ENCODE assay signal across 27 cellular contexts in the genomic region with DNA sequence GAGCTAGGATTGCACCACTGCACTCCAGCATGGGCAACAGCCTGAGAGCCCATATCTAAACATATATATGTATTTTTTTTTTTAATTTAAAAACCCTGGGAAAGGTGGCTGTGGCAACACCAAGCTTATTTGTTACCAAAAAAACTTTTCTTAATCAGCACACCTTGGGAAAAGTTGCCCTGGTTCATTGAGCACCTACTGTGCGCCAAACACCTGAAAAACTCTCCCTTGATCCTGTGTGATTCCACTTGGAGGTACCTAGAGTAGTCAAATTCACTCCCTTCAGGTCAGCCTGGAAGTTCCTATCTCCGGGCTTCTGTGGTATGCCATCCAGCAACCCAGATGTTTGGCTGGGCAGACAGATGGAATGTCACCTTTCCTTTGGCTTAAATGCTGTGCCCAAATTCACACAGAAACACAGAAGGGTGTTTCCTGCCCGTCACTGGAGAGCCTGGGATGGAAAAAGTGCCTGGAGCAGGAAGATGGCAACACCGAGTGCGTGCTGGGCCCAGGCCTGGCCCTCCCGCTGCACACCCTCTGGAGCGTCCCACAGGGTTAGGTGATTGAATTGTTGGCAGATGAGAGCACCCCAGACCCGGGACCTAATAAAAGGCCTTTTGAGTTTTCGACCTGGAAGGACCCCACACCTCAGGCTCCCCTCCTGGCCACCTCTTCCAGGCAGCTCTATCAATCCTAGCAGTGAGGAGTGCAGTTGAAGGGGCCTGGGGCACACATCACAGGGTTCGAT.
"Had no signal": no experiment of that assay in that cellular context is flagged by ENCODE, and none has a peak within 500 bp of the region (broad histone marks: within the 10 kb centered on the region; RNA-seq: fewer than 3 reads in every experiment).

No MANE protein-coding gene starts in this region.

- H3K4me1 Mint-ChIP-seq: activated CD8-positive, alpha-beta memory T cell treated with anti-CD3 and anti-CD28 coated beads, Interleukin-2, amount 10 ng/mL, durations not matched to agents 7 days and 5 days had no signal

- H3K4me3 ChIP-seq: breast epithelium, heart right ventricle, lung, pancreas, prostate gland, sigmoid colon, stomach, thyroid gland, upper lobe of left lung, vagina had no signal

- H3K27ac Mint-ChIP-seq: activated CD8-positive, alpha-beta memory T cell treated with anti-CD3 and anti-CD28 coated beads, Interleukin-2, amount 10 ng/mL, durations not matched to agents 7 days and 5 days; activated CD8-positive, alpha-beta T cell treated with anti-CD3 and anti-CD28 coated beads, Interleukin-2, amount 10 ng/mL, durations not matched to agents 7 days and 5 days; activated naive CD4-positive, alpha-beta T cell treated with anti-CD3 and anti-CD28 coated beads, Interleukin-2, amount 50 U/mL, for 24 hours; dendritic cell treated with granulocyte-macrophage colony-stimulating factor and Interleukin-4, amounts not matched to agents 40 ng/mL and 50 ng/mL, for 4 days; endodermal cell had no signal

- H3K9me3 ChIP-seq: heart right ventricle, pancreas, prostate gland, sigmoid colon, stomach, thyroid gland, upper lobe of left lung, vagina had no signal

- H3K36me3 Mint-ChIP-seq: activated CD8-positive, alpha-beta memory T cell treated with anti-CD3 and anti-CD28 coated beads, Interleukin-2, amount 10 ng/mL, durations not matched to agents 7 days and 5 days had no signal

- H3K27me3 Mint-ChIP-seq: activated CD8-positive, alpha-beta memory T cell treated with anti-CD3 and anti-CD28 coated beads, Interleukin-2, amount 10 ng/mL, durations not matched to agents 7 days and 5 days; activated naive CD4-positive, alpha-beta T cell treated with anti-CD3 and anti-CD28 coated beads, Interleukin-2, amount 50 U/mL, for 24 hours; dendritic cell treated with granulocyte-macrophage colony-stimulating factor and Interleukin-4, amounts not matched to agents 40 ng/mL and 50 ng/mL, for 4 days had no signal

- H3K4me1 ChIP-seq: breast epithelium, foreskin keratinocyte, prostate gland, sigmoid colon, thyroid gland, vagina had no signal

- H3K27ac ChIP-seq: breast epithelium, foreskin keratinocyte, heart right ventricle, pancreas, prostate gland, sigmoid colon, stomach, thyroid gland, vagina had no signal

- FAIRE-seq: pancreas, small intestine had no signal

- ATAC-seq: activated CD8-positive, alpha-beta memory T cell treated with anti-CD3 and anti-CD28 coated beads, Interleukin-2, amount 10 ng/mL, durations not matched to agents 7 days and 5 days; activated CD8-positive, alpha-beta T cell treated with anti-CD3 and anti-CD28 coated beads, Interleukin-2, amount 10 ng/mL, durations not matched to agents 7 days and 5 days; esophagus mucosa; foreskin keratinocyte; heart right ventricle; left lobe of liver; pancreas; stimulated activated effector memory CD8-positive, alpha-beta T cell treated with anti-CD3 and anti-CD28 coated beads, Interleukin-12 subunit alpha, Interleukin-12 subunit beta, amount 100 ng/mL, for 72 hours had no signal

- DNase-seq: activated CD4-positive, alpha-beta T cell treated with anti-CD3 and anti-CD28 coated beads for 1 hour; activated CD8-positive, alpha-beta memory T cell treated with anti-CD3 and anti-CD28 coated beads, Interleukin-2, amount 10 ng/mL, durations not matched to agents 7 days and 5 days; activated CD8-positive, alpha-beta T cell treated with anti-CD3 and anti-CD28 coated beads, Interleukin-2, amount 10 ng/mL, durations not matched to agents 7 days and 5 days; activated gamma-delta T cell treated with Interleukin-2 at 50 U/mL for 16 hours; central memory CD4-positive, alpha-beta T cell; endodermal cell; foreskin keratinocyte; heart right ventricle; nucleus accumbens; pancreas; retina; sigmoid colon; small intestine; stimulated activated CD4-positive, alpha-beta T cell treated with anti-CD3 and anti-CD28 coated beads, Interleukin-4, amount 100 ng/mL, for 24 hours; stomach; T-helper 2 cell; thyroid gland had no signal

- H3K9me3 Mint-ChIP-seq: activated naive CD4-positive, alpha-beta T cell treated with anti-CD3 and anti-CD28 coated beads, Interleukin-2, amount 50 U/mL, for 24 hours; dendritic cell treated with granulocyte-macrophage colony-stimulating factor and Interleukin-4, amounts not matched to agents 40 ng/mL and 50 ng/mL, for 4 days; endodermal cell; stimulated activated effector memory CD8-positive, alpha-beta T cell treated with anti-CD3 and anti-CD28 coated beads, Interleukin-12 subunit alpha, Interleukin-12 subunit beta, amount 100 ng/mL, for 72 hours had no signal

- H3K4me3 Mint-ChIP-seq: activated CD8-positive, alpha-beta memory T cell treated with anti-CD3 and anti-CD28 coated beads, Interleukin-2, amount 10 ng/mL, durations not matched to agents 7 days and 5 days; activated CD8-positive, alpha-beta T cell treated with anti-CD3 and anti-CD28 coated beads, Interleukin-2, amount 10 ng/mL, durations not matched to agents 7 days and 5 days; activated naive CD4-positive, alpha-beta T cell treated with anti-CD3 and anti-CD28 coated beads, Interleukin-2, amount 50 U/mL, for 24 hours; dendritic cell treated with granulocyte-macrophage colony-stimulating factor and Interleukin-4, amounts not matched to agents 40 ng/mL and 50 ng/mL, for 4 days; endodermal cell; stimulated activated effector memory CD8-positive, alpha-beta T cell treated with anti-CD3 and anti-CD28 coated beads, Interleukin-12 subunit alpha, Interleukin-12 subunit beta, amount 100 ng/mL, for 72 hours had no signal

- H3K27me3 ChIP-seq: breast epithelium, foreskin keratinocyte, heart right ventricle, pancreas, sigmoid colon, stomach, thyroid gland, upper lobe of left lung, vagina had no signal

- H3K36me3 ChIP-seq: breast epithelium, pancreas, prostate gland had no signal
